In the genomic region with DNA sequence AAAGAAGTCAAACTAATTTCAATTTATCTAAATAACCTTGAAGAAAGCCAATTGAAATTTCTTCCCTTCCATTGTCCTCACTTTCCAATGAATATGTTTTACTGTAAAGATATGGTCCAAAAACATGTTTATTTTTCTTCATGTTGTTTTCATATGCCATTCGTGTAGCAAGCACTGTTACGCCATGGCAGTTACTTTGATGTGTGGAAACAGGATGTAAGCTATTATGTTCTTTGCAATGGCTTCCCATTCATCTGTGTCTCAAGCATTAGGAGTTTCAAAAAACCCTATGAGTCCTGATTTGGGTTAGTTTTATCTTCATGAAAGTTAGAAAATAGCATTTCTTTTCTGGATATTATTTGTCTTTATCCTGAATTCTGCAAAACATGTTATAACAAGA, we compare ENCODE assay signal across 19 cellular contexts. TPM values are rescaled to one million over a fixed set of nuclear protein-coding genes. Genes with fewer than 3 reads are reported as not detected.
DNase-seq lines count a peak whose midpoint lies in the region; FAIRE-seq and TF ChIP-seq lines count a peak whose summit lies in the region.
"Had no signal": no experiment of that assay in that cellular context is flagged by ENCODE, and none has a peak within 500 bp of the region (broad histone marks: within the 10 kb centered on the region; RNA-seq: fewer than 3 reads in every experiment).

No MANE protein-coding gene starts in this region.

- peak; percentile 59 for FAIRE-seq in endometrium (lab: Jason Lieb, UNC)
- FAIRE-seq: A204.1, D721Med, H54, RCC 7860 had no signal

- H3K9me3 ChIP-seq in left ventricle myocardium inferior (replicated peaks), result no peaks in the 10 kb centered on the region

- intact Hi-C loops in left ventricle myocardium inferior (cut with micrococcal nuclease), result no loop called here

- TF ChIP-seq CTCF in left ventricle myocardium inferior (IDR thresholded peaks at IDR 0.05; ENCODE audit: borderline replicate concordance), result no peak

- H3K4me3 ChIP-seq in left ventricle myocardium inferior, result no peak overlapping the region

- no peak overlapping the region for H3K27ac ChIP-seq in left ventricle myocardium inferior (replicated peaks)

- H3K36me3 ChIP-seq in left ventricle myocardium inferior, result no peaks in the 10 kb centered on the region

- DNase-seq in AML-193 (lab: John Stamatoyannopoulos, UW) (peak; percentile 85 to 87), GF-D8 (lab: John Stamatoyannopoulos, UW) (peak; percentile 92), NOMO-1 (lab: John Stamatoyannopoulos, UW; ENCODE audit: unreplicated experiment in 2 of 2) (peak; percentile 37 to 96), NCI-H748 treated with DMSO at 0.1 percent for 48 hours (lab: John Stamatoyannopoulos, UW) (no peak), HuH-7 (ENCODE audit: low spot score) (no peak), left ventricle myocardium inferior (no peak)
- DNase-seq in stimulated activated CD4-positive, alpha-beta T cell treated with anti-CD3 and anti-CD28 coated beads, Interleukin-4, amount 100 ng/mL, for 4 hours, result no peak
- DNase-seq: CD4-positive, alpha-beta memory T cell; KG1; MM.1S; NCI-H1436 treated with DMSO at 0.1 percent for 48 hours; NCI-H2227 treated with DMSO at 0.1 percent for 48 hours; NCI-H526 treated with DMSO at 0.1 percent for 48 hours; SHP77 had no signal

- no peaks in the 10 kb centered on the region for H3K4me1 ChIP-seq in left ventricle myocardium inferior

- no peaks in the 10 kb centered on the region for H3K27me3 ChIP-seq in left ventricle myocardium inferior (ENCODE audit: low read depth)

RNA-seq across cellular contexts. Expression of a gene that starts 31.0 kb away (rescaled TPM):
- 0.33 TPM for total RNA-seq in left ventricle myocardium inferior
- total RNA-seq: CD4-positive, alpha-beta memory T cell had no signal

Comparison
In these comparisons a context has a peak if more than half of its experiments do, and no peak if none do; other contexts are left out.
1. DNase-seq: peak in AML-193 (2 of 2), GF-D8 (single experiment) and NOMO-1 (2 of 2); none in stimulated activated CD4-positive, alpha-beta T cell treated with anti-CD3 and anti-CD28 coated beads, Interleukin-4, amount 100 ng/mL, for 4 hours (0 of 2), NCI-H748 treated with DMSO at 0.1 percent for 48 hours (single experiment), HuH-7 (single experiment) and left ventricle myocardium inferior (single experiment).